ENCODE assay signal across 8 cellular contexts in genomic region chr11:120210651-120211521, GRCh38. TPM values are rescaled to one million over a fixed set of nuclear protein-coding genes. Genes with fewer than 3 reads are reported as not detected.
DNase-seq lines count a peak whose midpoint lies in the region; ATAC-seq and TF ChIP-seq lines count a peak whose summit lies in the region.

OAF (plus strand) TSS chr11:120211032; CDS start chr11:120211280, 248 bp downstream.

- peak within 1 kb of the TSS; percentile 34 for H3K27ac Mint-ChIP-seq in activated CD4-positive, alpha-beta T cell treated with anti-CD3 and anti-CD28 coated beads for 36 hours

- peak within 1 kb of the TSS; percentile 52 for H3K4me3 ChIP-seq in HEK293 (ENCODE audit: low read depth, low read length)

- DNase-seq in GM03348 (ENCODE audit: low spot score): peak; percentile 93
- peak; percentile 22 for DNase-seq in NCI-H1092 (lab: John Stamatoyannopoulos, UW)
- DNase-seq in activated CD4-positive, alpha-beta T cell treated with anti-CD3 and anti-CD28 coated beads for 36 hours: peak; percentile 70
- DNase-seq in cortex of kidney (lab: John Stamatoyannopoulos, UW): peak; percentile 19
- DNase-seq in left kidney (ENCODE audit: low read depth, low spot score): peak; percentile 96
- DNase-seq in stimulated activated CD4-positive, alpha-beta T cell treated with anti-CD3 and anti-CD28 coated beads, Interleukin-1b, Interleukin-23, amount 100 ng/mL, for 48 hours: peak; percentile 43

- intact Hi-C loops in activated CD4-positive, alpha-beta T cell treated with anti-CD3 and anti-CD28 coated beads for 36 hours (cut with DNase I, micrococcal nuclease): loop anchor here in 1 of 2 experiments (1.0 kb wide), 3 partner anchors 37 to 482 kb away; partner anchors contain the start of gene NECTIN1

- peaks cover 25% of the 10 kb centered on the region for H3K27me3 Mint-ChIP-seq in activated CD4-positive, alpha-beta T cell treated with anti-CD3 and anti-CD28 coated beads for 36 hours

- POLR2A ChIA-PET in HEK293 (lab: Yijun Ruan, JAX): no interaction called here
- POLR2A ChIA-PET in activated CD4-positive, alpha-beta T cell treated with anti-CD3 and anti-CD28 coated beads for 36 hours (lab: Charles Lee): no interaction called here

- peaks cover 11% of the 10 kb centered on the region for H3K4me1 Mint-ChIP-seq in activated CD4-positive, alpha-beta T cell treated with anti-CD3 and anti-CD28 coated beads for 36 hours

- peaks cover 0 to 13% of the 10 kb centered on the region in 2 experiments; a peak in 1 of 3 replicates for H3K36me3 ChIP-seq in HEK293 (ENCODE audit: control insufficient read depth in 2 of 2, insufficient read depth in 1 of 2, low read length in 2 of 2)

- H3K4me1 ChIP-seq in HEK293 (ENCODE audit: control insufficient read depth, insufficient read depth, low read length): peaks cover 7% of the 10 kb centered on the region; the same call in 1 of the 2 replicates

- H3K27ac ChIP-seq in HEK293 (ENCODE audit: extremely low read depth, low read depth, low read length): peak within 1 kb of the TSS; percentile 59; the same call in 1 of the 2 replicates

- no peaks in the 10 kb centered on the region for H3K9me3 ChIP-seq in HEK293 (ENCODE audit: control insufficient read depth, insufficient read depth, low read depth, low read length)

- peak within 1 kb of the TSS; percentile 74 for H3K4me3 Mint-ChIP-seq in activated CD4-positive, alpha-beta T cell treated with anti-CD3 and anti-CD28 coated beads for 36 hours

- no peaks in the 10 kb centered on the region for H3K9me3 Mint-ChIP-seq in activated CD4-positive, alpha-beta T cell treated with anti-CD3 and anti-CD28 coated beads for 36 hours (ENCODE audit: low read depth)

- no peaks in the 10 kb centered on the region for H3K36me3 Mint-ChIP-seq in activated CD4-positive, alpha-beta T cell treated with anti-CD3 and anti-CD28 coated beads for 36 hours (ENCODE audit: low read depth)

- no peak for TF ChIP-seq CTCF in HEK293 (tag by site-specific recombination; IDR thresholded peaks at IDR 0.05)

- ATAC-seq in activated CD4-positive, alpha-beta T cell treated with anti-CD3 and anti-CD28 coated beads for 36 hours: peak; percentile 93
- no peak for ATAC-seq in GM18873 (IDR thresholded peaks at IDR 0.05; ENCODE audit: low FRiP score, unreplicated experiment)

- CTCF ChIA-PET in HEK293 (lab: Yijun Ruan, JAX): interaction anchor here (1.0 kb wide), 1 partner anchor 20 kb away, joined by 3 read pairs; no protein-coding TSS in a partner anchor
- CTCF ChIA-PET in activated CD4-positive, alpha-beta T cell treated with anti-CD3 and anti-CD28 coated beads for 36 hours (lab: Charles Lee): no interaction called here

TF ChIP-seq in HEK293, 187 proteins besides CTCF, POLR2A, EP300 and RAD21:
- TF ChIP-seq SP2 (tag by site-specific recombination; IDR thresholded peaks at IDR 0.05): peak; percentile 46
- peak; percentile 36; the same call in 1 of the 2 replicates for TF ChIP-seq SP3 (tag by site-specific recombination; IDR thresholded peaks at IDR 0.05)
- TF ChIP-seq ZNF416 (tag by site-specific recombination; IDR thresholded peaks at IDR 0.05): no peak
- no peak for TF ChIP-seq ZXDB (tag by site-specific recombination; IDR thresholded peaks at IDR 0.05)
- TF ChIP-seq ZNF76 (tag by site-specific recombination; IDR thresholded peaks at IDR 0.05; ENCODE audit: borderline replicate concordance, low read depth): 0 out of 2 replicates have a peak, but pooled peaks have one; percentile 18
- TF ChIP-seq PATZ1 (tag by site-specific recombination; IDR thresholded peaks at IDR 0.05): peak; percentile 42; the same call in 1 of the 2 replicates
- TF ChIP-seq ZBTB26 (tag by site-specific recombination; optimal IDR thresholded peaks at IDR 0.05): peak; percentile 70
- no peak for TF ChIP-seq ZNF37A (tag by site-specific recombination; IDR thresholded peaks at IDR 0.05)
- TF ChIP-seq PRDM4 (tag by site-specific recombination; IDR thresholded peaks at IDR 0.05): 0 out of 2 replicates have a peak, but pooled peaks have one; percentile 41
- TF ChIP-seq ZFHX2 (tag by site-specific recombination; conservative IDR thresholded peaks at IDR 0.05): 0 out of 2 replicates have a peak, but pooled peaks have one; percentile 9
- TF ChIP-seq GLI4 (tag by site-specific recombination; IDR thresholded peaks at IDR 0.05): no peak
- TF ChIP-seq ZNF660 (tag by site-specific recombination; IDR thresholded peaks at IDR 0.05): no peak
- TF ChIP-seq ZFP3 (tag by site-specific recombination; IDR thresholded peaks at IDR 0.05; ENCODE audit: low read depth): no peak
- no peak for TF ChIP-seq ZNF707 (tag by site-specific recombination; IDR thresholded peaks at IDR 0.05)
- peak; percentile 78 for TF ChIP-seq REST (tag by site-specific recombination; IDR thresholded peaks at IDR 0.05)

RNA-seq across cellular contexts. Expression of gene OAF, which starts in this region (rescaled TPM):
- total RNA-seq in activated CD4-positive, alpha-beta T cell treated with anti-CD3 and anti-CD28 coated beads for 36 hours: 1 to 10 TPM; 1.4 to 1.6 TPM

Comparison
In these comparisons a context has a peak if more than half of its experiments do, and no peak if none do; other contexts are left out.
1. DNase-seq: peak in every context shown above with its lines; median percentile 96 in left kidney; 93 in GM03348; 70 in activated CD4-positive, alpha-beta T cell treated with anti-CD3 and anti-CD28 coated beads for 36 hours; 43 in stimulated activated CD4-positive, alpha-beta T cell treated with anti-CD3 and anti-CD28 coated beads, Interleukin-1b, Interleukin-23, amount 100 ng/mL, for 48 hours; 22 in NCI-H1092; 19 in cortex of kidney.